Comparison of ENCODE assay signal across 7 cellular contexts in genomic region chr9:135950866-135951265, GRCh38. TPM values are rescaled to one million over a fixed set of nuclear protein-coding genes. Genes with fewer than 3 reads are reported as not detected.
DNase-seq lines count a peak whose midpoint lies in the region; ATAC-seq and TF ChIP-seq lines count a peak whose summit lies in the region.
"Not testable (repeated sequence)": the region's sequence is repeated elsewhere in the genome, so short reads cannot be mapped to it uniquely, and the experiment has no call there.

No MANE protein-coding gene starts in this region.

- CTCF ChIA-PET in IMR-90 (lab: Yijun Ruan, JAX): not testable (repeated sequence)
- CTCF ChIA-PET in MCF 10A (lab: Yijun Ruan, JAX): interaction anchor here (1.1 to 1.4 kb wide), 2 partner anchors 17 to 171 kb away, joined by 3 read pairs; no protein-coding TSS in a partner anchor

- not testable (repeated sequence) for BruUV-seq in IMR-90 (replicated peaks; lab: Mats Ljungman, UMichigan); MCF 10A (replicated peaks; lab: Mats Ljungman, UMichigan)

- H4K5ac ChIP-seq in IMR-90 (ENCODE audit: low read depth, low read length): not testable (repeated sequence)

- H4K20me1 ChIP-seq in IMR-90 (ENCODE audit: insufficient read depth, low read length) (peaks cover 10% of the 10 kb centered on the region), smooth muscle cell (ENCODE audit: low read depth) (peaks cover 11% of the 10 kb centered on the region)

- not testable (repeated sequence) for H2BK120ac ChIP-seq in IMR-90 (ENCODE audit: low read depth, low read length)

- H3K27me3 Mint-ChIP-seq in MCF 10A (ENCODE audit: insufficient read depth, unreplicated experiment): not testable (repeated sequence)

- peak overlapping the region; percentile 67 for H3K27ac Mint-ChIP-seq in MCF 10A (ENCODE audit: low read depth, unreplicated experiment)

- peaks cover 36% of the 10 kb centered on the region for H3K36me3 ChIP-seq in IMR-90 (ENCODE audit: control insufficient read depth, insufficient read depth, low read length)
- peaks cover 64% of the 10 kb centered on the region for H3K36me3 ChIP-seq in RWPE2 (ENCODE audit: low read depth)
- peaks cover 0 to 68% of the 10 kb centered on the region in 2 donors for H3K36me3 ChIP-seq in psoas muscle (ENCODE audit: insufficient read depth in 1 of 2, low read depth in 1 of 2)
- H3K36me3 ChIP-seq in smooth muscle cell (ENCODE audit: low read depth): not testable (repeated sequence)

- not testable (repeated sequence) for H3K4me2 ChIP-seq in IMR-90 (ENCODE audit: low read depth, low read length); smooth muscle cell

- not testable (repeated sequence) for H3K4me1 ChIP-seq in IMR-90 (ENCODE audit: control insufficient read depth, insufficient read depth, low read length); smooth muscle cell (ENCODE audit: low read depth)
- H3K4me1 ChIP-seq in RWPE2 (ENCODE audit: insufficient read depth, poor library complexity, severe bottlenecking) (peaks cover 24% of the 10 kb centered on the region), psoas muscle (peaks cover 90% of the 10 kb centered on the region)

- peak overlapping the region; percentile 24; the same call in 1 of the 2 replicates for H2AK5ac ChIP-seq in IMR-90 (ENCODE audit: low read depth, low read length)

- H3K79me2 ChIP-seq in smooth muscle cell (ENCODE audit: low read depth): peaks cover 10% of the 10 kb centered on the region

- not testable (repeated sequence) for H3F3A ChIP-seq in smooth muscle cell (ENCODE audit: low read depth)

- in situ Hi-C loops in IMR-90 (cut with MboI; ENCODE audit: low sequenced_read_pairs): not testable (repeated sequence)

- H3K56ac ChIP-seq in IMR-90 (ENCODE audit: extremely low read depth, insufficient read depth, low read length): not testable (repeated sequence)

- H3K27ac ChIP-seq in IMR-90 (ENCODE audit: insufficient read depth, low read length): not testable (repeated sequence)
- H3K27ac ChIP-seq in RWPE2 (ENCODE audit: poor library complexity, severe bottlenecking): peak overlapping the region; percentile 75
- peak overlapping the region; percentile 79 for H3K27ac ChIP-seq in epithelial cell of prostate
- H3K27ac ChIP-seq in psoas muscle: peak overlapping the region; percentile 93
- peak overlapping the region; percentile 80 for H3K27ac ChIP-seq in smooth muscle cell (ENCODE audit: low read depth)

- H4K91ac ChIP-seq in IMR-90 (ENCODE audit: insufficient read depth, low read depth, low read length): not testable (repeated sequence)

- TF ChIP-seq POLR2A in IMR-90 (IDR thresholded peaks at IDR 0.05; ENCODE audit: low read depth, low read length): not testable (repeated sequence)

- not testable (repeated sequence) for H2AK9ac ChIP-seq in IMR-90 (replicated peaks; ENCODE audit: low read depth, low read length, poor library complexity)

- peaks cover 13 to 49% of the 10 kb centered on the region in 2 experiments; a peak in 3 of 4 replicates for H3K79me1 ChIP-seq in IMR-90 (ENCODE audit: low read depth in 1 of 2, low read length in 2 of 2)

- not testable (repeated sequence) for H3K4ac ChIP-seq in IMR-90 (ENCODE audit: low read depth, low read length)

- not testable (repeated sequence) for H2BK15ac ChIP-seq in IMR-90 (ENCODE audit: low read depth, low read length)

- peaks cover 32% of the 10 kb centered on the region for H3K4me1 Mint-ChIP-seq in MCF 10A (ENCODE audit: insufficient read depth, unreplicated experiment)

- H2BK5ac ChIP-seq in IMR-90 (ENCODE audit: low read depth, low read length, poor library complexity, severe bottlenecking): not testable (repeated sequence)

- WGBS in IMR-90 (ENCODE audit: extremely low coverage in 2 of 2, insufficient read length in 1 of 2), 2 experiments: no CpG with 5 or more reads among the region's 4 CpGs
- WGBS in psoas muscle, 3 donors: 92 to 94% (median 93%) methylated on average over 4 of the region's 4 CpGs
- 94% methylated on average over 4 of the region's 4 CpGs for WGBS in smooth muscle cell (ENCODE audit: low lambda C conversion rate)

- H3K27me3 ChIP-seq in IMR-90 (ENCODE audit: control insufficient read depth, insufficient read depth, low read length); RWPE2 (ENCODE audit: insufficient read depth, poor library complexity, severe bottlenecking); psoas muscle (ENCODE audit: insufficient read depth in 3 of 3, low read length in 2 of 3); smooth muscle cell (ENCODE audit: low read depth): not testable (repeated sequence)

- intact Hi-C loops in IMR-90 (cut with micrococcal nuclease); MCF 10A (cut with micrococcal nuclease); psoas muscle (cut with DNase I): not testable (repeated sequence)
- intact Hi-C loops in Right ventricle myocardium inferior (cut with DNase I): loop anchor here (10.0 kb wide), 1 partner anchor 736 kb away; no protein-coding TSS in a partner anchor

- not testable (repeated sequence) for H3K23ac ChIP-seq in IMR-90 (ENCODE audit: low read depth, low read length)

- not testable (repeated sequence) for H3K4me3 ChIP-seq in IMR-90 (ENCODE audit: insufficient read depth, low read depth, low read length); RWPE2 (ENCODE audit: severe bottlenecking); psoas muscle; smooth muscle cell

- not testable (repeated sequence) for H2BK20ac ChIP-seq in IMR-90 (ENCODE audit: low read depth, low read length)

- H3K14ac ChIP-seq in IMR-90 (replicated peaks; ENCODE audit: low read depth, low read length): not testable (repeated sequence)

- not testable (repeated sequence) for H3K9me1 ChIP-seq in IMR-90 (ENCODE audit: insufficient read depth, low read length)

- not testable (repeated sequence) for H2AFZ ChIP-seq in IMR-90 (replicated peaks; ENCODE audit: low read length, poor library complexity); smooth muscle cell (ENCODE audit: low read depth)

- not testable (repeated sequence) for DNase-seq in IMR-90; RWPE2 (ENCODE audit: low spot score); MCF 10A (ENCODE audit: unreplicated experiment); epithelial cell of prostate (ENCODE audit: low read depth, low spot score); psoas muscle; smooth muscle cell (lab: John Stamatoyannopoulos, UW; ENCODE audit: unreplicated experiment)
- peak; percentile 11 for DNase-seq in Right ventricle myocardium inferior (ENCODE audit: missing footprints)

- TF ChIP-seq CTCF in IMR-90 (conservative IDR thresholded peaks at IDR 0.05; ENCODE audit: low read depth, low read length); RWPE2 (IDR thresholded peaks at IDR 0.05; ENCODE audit: poor library complexity, severe bottlenecking); MCF 10A (IDR thresholded peaks at IDR 0.05; ENCODE audit: unreplicated experiment); psoas muscle (IDR thresholded peaks at IDR 0.05); smooth muscle cell (IDR thresholded peaks at IDR 0.05; ENCODE audit: borderline replicate concordance, insufficient read depth, poor library complexity, severe bottlenecking): not testable (repeated sequence)

- not testable (repeated sequence) for ATAC-seq in IMR-90 (ENCODE audit: low read depth); RWPE2 (ENCODE audit: low read depth); Right ventricle myocardium inferior; psoas muscle

- not testable (repeated sequence) for H3K4me3 Mint-ChIP-seq in MCF 10A (ENCODE audit: unreplicated experiment)

- not testable (repeated sequence) for H3K9me3 ChIP-seq in IMR-90 (ENCODE audit: control insufficient read depth, insufficient read depth, low read length); RWPE2 (ENCODE audit: severe bottlenecking); psoas muscle; smooth muscle cell (replicated peaks; ENCODE audit: low read depth)

- H3K36me3 Mint-ChIP-seq in MCF 10A (ENCODE audit: insufficient read depth, unreplicated experiment): peaks cover 51% of the 10 kb centered on the region

- H3K9me3 Mint-ChIP-seq in MCF 10A (ENCODE audit: unreplicated experiment): not testable (repeated sequence)

- dilution Hi-C loops in IMR-90 (cut with HindIII; ENCODE audit: low sequenced_read_pairs, unreplicated experiment): not testable (repeated sequence)

- not testable (repeated sequence) for H3K18ac ChIP-seq in IMR-90 (ENCODE audit: low read depth, low read length)

- POLR2A ChIA-PET in IMR-90 (lab: Charles Lee; ENCODE audit: unreplicated experiment): not testable (repeated sequence)
- POLR2A ChIA-PET in MCF 10A (lab: Yijun Ruan, JAX): interaction anchor here (0.7 to 2.8 kb wide), 7 partner anchors 10 to 144 kb away, joined by 3 to 34 read pairs (median 4); partner anchors contain the start of genes CAMSAP1, NACC2 and UBAC1

- H3K9ac ChIP-seq in IMR-90 (ENCODE audit: low read depth, low read length); smooth muscle cell (ENCODE audit: low read depth): not testable (repeated sequence)

- not testable (repeated sequence) for TF ChIP-seq RAD21 in IMR-90 (IDR thresholded peaks at IDR 0.05; ENCODE audit: low read length)

- H4K8ac ChIP-seq in IMR-90 (ENCODE audit: low read depth in 2 of 2, low read length in 2 of 2): 0 out of 4 replicates have a peak overlapping the region, but pooled peaks of 1 of the 2 experiments have one; percentile 0

RNA-seq across cellular contexts. Expression of gene UBAC1, which starts 10.3 kb away (rescaled TPM):
- total RNA-seq in IMR-90 (2012; rRNA removed) (25.3 and 33.6 TPM in 2 replicates), MCF 10A (2022) (32.5 and 34.7 TPM in 2 replicates), Right ventricle myocardium inferior (119 TPM), psoas muscle (100 to 1,000 TPM; 140 to 233 (median 174) TPM), smooth muscle cell (34.3 and 35.3 TPM in 2 replicates)
- polyA plus RNA-seq in IMR-90 (2012; rRNA removed) (33.9 and 36.4 TPM in 2 replicates), psoas muscle (100 to 1,000 TPM in 2 of 3 donors, 10 to 100 TPM in 1; 71.1 to 261 (median 154) TPM), smooth muscle cell (43.5 and 50.4 TPM in 2 replicates)
- polyA plus RNA-seq in IMR-90 (2012; cell fraction: cytosol; rRNA removed): 38.7 and 47.1 TPM in 2 replicates
- 63.9 and 70.8 TPM in 2 replicates for polyA plus RNA-seq in IMR-90 (2012; cell fraction: nucleus; rRNA removed; ENCODE audit: low replicate concordance)

RNA-seq across cellular contexts. Expression of gene CAMSAP1, which starts 43.5 kb away (rescaled TPM):
- total RNA-seq in IMR-90 (2012; rRNA removed) (19.5 and 21.1 TPM in 2 replicates), MCF 10A (2022) (31.0 and 39.5 TPM in 2 replicates), Right ventricle myocardium inferior (17.6 TPM), psoas muscle (10 to 100 TPM; 38.0 to 48.5 (median 43.4) TPM), smooth muscle cell (15.1 and 17.8 TPM in 2 replicates)
- polyA plus RNA-seq in IMR-90 (2012; rRNA removed) (8.2 and 8.6 TPM in 2 replicates), psoas muscle (10 to 100 TPM; 21.3 to 51.5 (median 24.1) TPM), smooth muscle cell (5.3 and 5.4 TPM in 2 replicates)
- 5.5 and 9.6 TPM in 2 replicates for polyA plus RNA-seq in IMR-90 (2012; cell fraction: cytosol; rRNA removed)
- polyA plus RNA-seq in IMR-90 (2012; cell fraction: nucleus; rRNA removed; ENCODE audit: low replicate concordance): 8.9 and 9.8 TPM in 2 replicates
